Comparison of ENCODE assay signal across 8 cellular contexts in the genomic region with DNA sequence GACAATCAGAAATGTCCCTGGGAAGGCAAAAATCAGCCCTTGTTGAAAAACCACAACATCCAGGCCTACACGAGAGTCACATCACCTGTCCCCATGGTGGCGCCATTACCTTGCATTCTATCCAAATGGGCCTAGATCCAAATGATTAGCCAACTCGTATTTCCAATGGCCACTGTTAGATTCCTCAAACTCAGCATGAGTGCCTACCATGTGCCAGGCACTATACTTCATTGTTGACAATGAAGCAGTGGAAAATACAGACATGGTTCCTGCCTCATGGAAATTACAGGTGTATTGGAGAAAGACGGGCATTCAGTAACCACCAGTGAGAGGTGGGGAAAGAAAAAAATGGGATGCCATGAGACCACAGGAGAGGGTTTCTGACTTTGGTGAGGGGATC. TPM values are rescaled to one million over a fixed set of nuclear protein-coding genes. Genes with fewer than 3 reads are reported as not detected.
DNase-seq lines count a peak whose midpoint lies in the region; ATAC-seq and TF ChIP-seq lines count a peak whose summit lies in the region.

No MANE protein-coding gene starts in this region.

- H3K27ac ChIP-seq in upper lobe of right lung (no peak overlapping the region), dorsolateral prefrontal cortex (no peak overlapping the region)

- DNase-seq in NCI-H510A treated with DMSO at 0.1 percent for 48 hours (lab: John Stamatoyannopoulos, UW) (peak; percentile 11), NCI-H510A (lab: John Stamatoyannopoulos, UW) (no peak), NCI-H2029 treated with DMSO at 0.1 percent for 48 hours (lab: John Stamatoyannopoulos, UW) (peak; percentile 83), iPS DF 4.7 (ENCODE audit: extremely low read depth, low spot score) (peak; percentile 84), upper lobe of right lung (no peak), dorsolateral prefrontal cortex (no peak)
- peak; percentile 54 for DNase-seq in activated CD4-positive, alpha-beta T cell treated with anti-CD3 and anti-CD28 coated beads for 48 hours
- no peak for DNase-seq in natural killer cell treated with Interleukin-12 subunit alpha and Interleukin-12 subunit beta and Interleukin-15 and Interleukin-18, amount 100 ng/mL, for 72 hours (ENCODE audit: low spot score)

- TF ChIP-seq CTCF in upper lobe of right lung (IDR thresholded peaks at IDR 0.05), result peak; percentile 45
- TF ChIP-seq CTCF in dorsolateral prefrontal cortex (IDR thresholded peaks at IDR 0.05 in 54 of 56, conservative IDR thresholded peaks at IDR 0.05 in 2 of 56; ENCODE audit: low read depth in 1 of 56, partially characterized antibody in 56 of 56), result no peak

- no peaks in the 10 kb centered on the region for H3K36me3 Mint-ChIP-seq in natural killer cell treated with Interleukin-12 subunit alpha and Interleukin-12 subunit beta and Interleukin-15 and Interleukin-18, amount 100 ng/mL, for 72 hours

- H3K36me3 ChIP-seq in upper lobe of right lung, result no peaks in the 10 kb centered on the region

- H3K27me3 Mint-ChIP-seq in natural killer cell treated with Interleukin-12 subunit alpha and Interleukin-12 subunit beta and Interleukin-15 and Interleukin-18, amount 100 ng/mL, for 72 hours, result peaks cover 0 to 7% of the 10 kb centered on the region in 2 donors

- intact Hi-C loops in upper lobe of right lung (cut with DNase I) (no loop called here), dorsolateral prefrontal cortex (cut with DNase I) (loop anchor here in 1 of 2 donors (10.0 kb wide), 1 partner anchor 287 kb away; no protein-coding TSS in a partner anchor)

- H3K9me3 ChIP-seq in upper lobe of right lung, result no peaks in the 10 kb centered on the region

- no peaks in the 10 kb centered on the region for H3K9me3 Mint-ChIP-seq in natural killer cell treated with Interleukin-12 subunit alpha and Interleukin-12 subunit beta and Interleukin-15 and Interleukin-18, amount 100 ng/mL, for 72 hours

- H3K4me3 ChIP-seq in upper lobe of right lung (no peak overlapping the region), dorsolateral prefrontal cortex (no peak overlapping the region)

- H3K27me3 ChIP-seq in upper lobe of right lung, result no peaks in the 10 kb centered on the region
- H3K27me3 ChIP-seq in dorsolateral prefrontal cortex, result no peaks in the 10 kb centered on the region

- no peak overlapping the region for H3K4me3 Mint-ChIP-seq in natural killer cell treated with Interleukin-12 subunit alpha and Interleukin-12 subunit beta and Interleukin-15 and Interleukin-18, amount 100 ng/mL, for 72 hours

- no peak overlapping the region for H3K27ac Mint-ChIP-seq in natural killer cell treated with Interleukin-12 subunit alpha and Interleukin-12 subunit beta and Interleukin-15 and Interleukin-18, amount 100 ng/mL, for 72 hours

- ATAC-seq in upper lobe of right lung, result peak; percentile 71
- no peak for ATAC-seq in natural killer cell treated with Interleukin-12 subunit alpha and Interleukin-12 subunit beta and Interleukin-15 and Interleukin-18, amount 100 ng/mL, for 72 hours

- H3K4me1 Mint-ChIP-seq in natural killer cell treated with Interleukin-12 subunit alpha and Interleukin-12 subunit beta and Interleukin-15 and Interleukin-18, amount 100 ng/mL, for 72 hours (ENCODE audit: low read depth in 2 of 2), result peaks cover 10 to 14% of the 10 kb centered on the region in 2 donors

- H3K4me1 ChIP-seq in upper lobe of right lung, result peaks cover 9% of the 10 kb centered on the region

RNA-seq across cellular contexts. Expression of a gene that starts 29.8 kb away (rescaled TPM):
- total RNA-seq in upper lobe of right lung (47.4 TPM), dorsolateral prefrontal cortex (10 to 100 TPM in 4 of 120 experiments, 1 to 10 TPM in 116; 2.0 to 11.9 (median 4.6) TPM)
- not detected for total RNA-seq in natural killer cell treated with Interleukin-12 subunit alpha and Interleukin-12 subunit beta and Interleukin-15 and Interleukin-18, amount 100 ng/mL, for 72 hours

Comparison
In these comparisons a context has a peak if more than half of its experiments do, and no peak if none do; other contexts are left out.
1. DNase-seq: peak in NCI-H510A treated with DMSO at 0.1 percent for 48 hours (single experiment), NCI-H2029 treated with DMSO at 0.1 percent for 48 hours (single experiment), activated CD4-positive, alpha-beta T cell treated with anti-CD3 and anti-CD28 coated beads for 48 hours (single experiment) and iPS DF 4.7 (single experiment); none in NCI-H510A (single experiment), upper lobe of right lung (single experiment), natural killer cell treated with Interleukin-12 subunit alpha and Interleukin-12 subunit beta and Interleukin-15 and Interleukin-18, amount 100 ng/mL, for 72 hours (single experiment) and dorsolateral prefrontal cortex (0 of 10).